In the genomic region with DNA sequence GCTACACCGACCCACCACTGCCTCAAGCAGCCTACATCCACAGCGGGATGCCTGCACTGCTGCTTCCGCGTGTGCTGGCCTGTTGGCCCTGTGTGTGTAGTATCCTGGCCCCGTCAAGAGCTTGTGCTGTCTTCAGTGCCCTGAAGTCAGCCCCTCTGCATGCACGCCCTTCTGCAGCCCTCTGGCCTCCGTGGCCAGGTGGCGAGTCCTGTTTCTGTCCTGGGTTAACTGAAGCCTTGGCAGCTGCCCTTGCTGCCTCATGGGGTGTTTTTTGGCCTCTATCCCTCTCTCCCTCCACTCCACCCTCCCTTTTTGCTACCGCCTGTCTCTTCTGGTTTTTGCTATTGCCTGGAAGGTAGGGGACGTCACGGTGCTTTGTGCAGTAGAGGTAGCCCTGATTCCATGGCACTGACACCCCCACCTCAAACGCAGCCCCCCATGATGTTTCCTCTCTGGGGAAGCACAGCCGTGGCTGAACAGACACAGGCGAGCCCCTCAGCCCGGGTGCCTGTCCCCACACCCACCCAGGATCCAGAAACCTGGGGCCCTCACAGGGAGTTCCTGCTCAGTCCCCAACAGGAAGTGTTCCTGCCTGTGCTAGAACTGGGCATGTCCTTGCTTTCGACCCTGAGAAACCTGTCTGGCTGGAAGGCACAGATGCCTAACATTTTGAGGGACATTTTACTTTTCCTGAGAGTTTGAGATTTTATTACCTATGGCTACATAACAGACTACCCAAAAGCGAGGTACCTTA, we compare ENCODE assay signal across 14 cellular contexts. TPM values are rescaled to one million over a fixed set of nuclear protein-coding genes. Genes with fewer than 3 reads are reported as not detected.
DNase-seq lines count a peak whose midpoint lies in the region; ATAC-seq and TF ChIP-seq lines count a peak whose summit lies in the region.
"Had no signal": no experiment of that assay in that cellular context is flagged by ENCODE, and none has a peak within 500 bp of the region (broad histone marks: within the 10 kb centered on the region; RNA-seq: fewer than 3 reads in every experiment).

No MANE protein-coding gene starts in this region.

- H3K27ac ChIP-seq in MM.1S (ENCODE audit: low read length) = no peak overlapping the region
- no peak overlapping the region for H3K27ac ChIP-seq in testis
- H3K27ac ChIP-seq: right lobe of liver, SK-N-MC had no signal

- no peak overlapping the region for H3K4me2 ChIP-seq in MM.1S (ENCODE audit: low read depth, low read length)

- intact Hi-C loops in testis (cut with DNase I; ENCODE audit: low total_unique reads) = no loop called here

- peaks cover 4% of the 10 kb centered on the region for H3K79me2 ChIP-seq in MM.1S (ENCODE audit: low read length)

- TF ChIP-seq CTCF in MM.1S (IDR thresholded peaks at IDR 0.05; ENCODE audit: low read length) = no peak
- no peak for TF ChIP-seq CTCF in testis (IDR thresholded peaks at IDR 0.05)

- H3K9ac ChIP-seq in MM.1S (ENCODE audit: low read length) = no peak overlapping the region

- no peaks in the 10 kb centered on the region for H3F3A ChIP-seq in MM.1S (ENCODE audit: insufficient read depth, low read length)

- H3K36me3 ChIP-seq in MM.1S (replicated peaks; ENCODE audit: insufficient read depth, low read length) = no peaks in the 10 kb centered on the region
- H3K36me3 ChIP-seq in testis (ENCODE audit: low read depth, missing control alignments) = no peaks in the 10 kb centered on the region
- H3K36me3 ChIP-seq: right lobe of liver had no signal

- no peaks in the 10 kb centered on the region for H3K9me3 ChIP-seq in MM.1S (replicated peaks; ENCODE audit: insufficient read depth, low read length)
- H3K9me3 ChIP-seq in testis = no peaks in the 10 kb centered on the region
- H3K9me3 ChIP-seq: right lobe of liver had no signal

- H4K20me1 ChIP-seq in MM.1S (ENCODE audit: insufficient read depth, low read length) = no peaks in the 10 kb centered on the region

- H3K9me2 ChIP-seq in MM.1S (replicated peaks; ENCODE audit: insufficient read depth, low read length) = no peaks in the 10 kb centered on the region

- in situ Hi-C loops in G401 (cut with HindIII; ENCODE audit: low sequenced_read_pairs) = no loop called here

- no peak for TF ChIP-seq POLR2A in GM18505 (IDR thresholded peaks at IDR 0.05; ENCODE audit: borderline replicate concordance, extremely low read depth, insufficient read depth, insufficient read length)
- TF ChIP-seq POLR2A in testis (IDR thresholded peaks at IDR 0.05) = no peak

- DNase-seq in CD1c-positive myeloid dendritic cell (ENCODE audit: extremely low spot score) (peak; percentile 16), G401 (ENCODE audit: low spot score) (peak; percentile 99), cerebellar nuclear complex (lab: John Stamatoyannopoulos, UW) (peak; percentile 89 to 97), medulla oblongata (ENCODE audit: extremely low spot score) (peak; percentile 31), MM.1S (no peak), testis (no peak), SW480 (ENCODE audit: low spot score) (no peak)
- DNase-seq: activated CD4-positive, CD25-positive, alpha-beta regulatory T cell treated with anti-CD3 and anti-CD28 coated beads, Interleukin-2, amount 50 U/mL, for 72 hours; CD4-positive, alpha-beta T cell; left colon; NCI-H2081; right lobe of liver had no signal

- no peak overlapping the region for H2AFZ ChIP-seq in MM.1S (ENCODE audit: low read length)

- H3K4me1 ChIP-seq in MM.1S (ENCODE audit: low read length) (no peaks in the 10 kb centered on the region; the same call in 1 of the 2 replicates), testis (no peaks in the 10 kb centered on the region)
- H3K4me1 ChIP-seq: right lobe of liver had no signal

- ATAC-seq in GM18505 (IDR thresholded peaks at IDR 0.05; ENCODE audit: unreplicated experiment) = no peak
- ATAC-seq: left colon had no signal

- H3K27me3 ChIP-seq in MM.1S (replicated peaks; ENCODE audit: insufficient read depth, low read length) = no peaks in the 10 kb centered on the region
- no peaks in the 10 kb centered on the region for H3K27me3 ChIP-seq in testis
- H3K27me3 ChIP-seq: right lobe of liver had no signal

- WGBS in testis, 2 donors = 85 to 87% methylated on average over 10 to 17 of the region's 17 CpGs

- no peak overlapping the region for H3K4me3 ChIP-seq in MM.1S (ENCODE audit: low read length)
- no peak overlapping the region for H3K4me3 ChIP-seq in testis
- H3K4me3 ChIP-seq: right lobe of liver, SK-N-MC had no signal

RNA-seq across cellular contexts. Expression of gene AMZ2, which starts 18.8 kb away (rescaled TPM):
- 142 and 144 TPM in 2 replicates for total RNA-seq in G401 (2014; rRNA removed; shearing (Covaris generic))
- 100 to 1,000 TPM; 143 to 201 TPM for total RNA-seq in testis
- 457 TPM for polyA plus RNA-seq in testis (ENCODE audit: insufficient read depth, low read depth, low replicate concordance)

Comparison
In these comparisons a context has a peak if more than half of its experiments do, and no peak if none do; other contexts are left out.
1. DNase-seq: peak in CD1c-positive myeloid dendritic cell (single experiment), G401 (single experiment), cerebellar nuclear complex (2 of 2) and medulla oblongata (single experiment); none in MM.1S (single experiment), testis (single experiment) and SW480 (single experiment).